1 cellular context compared by ENCODE assay signal in genomic region chr22:37686002-37686982, GRCh38.
TF ChIP-seq lines count a peak whose summit lies in the region.

Gene NOL12, plus strand, starts transcription at chr22:37686343. Its CDS starts 50 bp downstream, at chr22:37686393.

TF ChIP-seq in HepG2, 621 proteins besides CTCF, POLR2A, EP300 and RAD21 (continued from another document and continues in another):
- peak; percentile 69; the same call in 1 of the 2 replicates for TF ChIP-seq ZHX2 (IDR thresholded peaks at IDR 0.05; ENCODE audit: low read depth)
- TF ChIP-seq ZHX2 (CRISPR knock-in tag; IDR thresholded peaks at IDR 0.05; ENCODE audit: borderline replicate concordance) = no peak
- 0 out of 2 replicates have a peak, but pooled peaks have one; percentile 25 for TF ChIP-seq HNRNPL (IDR thresholded peaks at IDR 0.05; ENCODE audit: low read depth, low read length)
- no peak; the same call in 1 of the 2 replicates for TF ChIP-seq HINFP (CRISPR knock-in tag; IDR thresholded peaks at IDR 0.05; ENCODE audit: low read depth)
- no peak for TF ChIP-seq STAG1 (CRISPR knock-in tag; IDR thresholded peaks at IDR 0.05)
- no peak for TF ChIP-seq ZNF646 (CRISPR knock-in tag; IDR thresholded peaks at IDR 0.05)
- TF ChIP-seq ZFP82 (CRISPR knock-in tag; IDR thresholded peaks at IDR 0.05; ENCODE audit: borderline replicate concordance) = no peak
- 0 out of 2 replicates have a peak, but pooled peaks have one; percentile 10 for TF ChIP-seq KDM1A (CRISPR knock-in tag; IDR thresholded peaks at IDR 0.05)
- TF ChIP-seq RCOR2 (CRISPR knock-in tag; IDR thresholded peaks at IDR 0.05) = peak; percentile 59
- TF ChIP-seq ZNF3 (CRISPR knock-in tag; IDR thresholded peaks at IDR 0.05) = no peak
- peak; percentile 9; the same call in 1 of the 2 replicates for TF ChIP-seq ZNF225 (CRISPR knock-in tag; IDR thresholded peaks at IDR 0.05)
- TF ChIP-seq CCDC6 (CRISPR knock-in tag; IDR thresholded peaks at IDR 0.05) = no peak
- peak; percentile 90 for TF ChIP-seq SIN3A (IDR thresholded peaks at IDR 0.05; ENCODE audit: borderline replicate concordance, low read depth, low read length)
- TF ChIP-seq MTA3 (CRISPR knock-in tag; IDR thresholded peaks at IDR 0.05) = no peak
- TF ChIP-seq MZF1 (CRISPR knock-in tag; IDR thresholded peaks at IDR 0.05; ENCODE audit: borderline replicate concordance) = 0 out of 2 replicates have a peak, but pooled peaks have one; percentile 24
- peak; percentile 58; the same call in 1 of the 2 replicates for TF ChIP-seq ZNF782 (CRISPR knock-in tag; IDR thresholded peaks at IDR 0.05; ENCODE audit: borderline replicate concordance)
- peak; percentile 88; the same call in 1 of the 2 replicates for TF ChIP-seq IRF2 (CRISPR knock-in tag; IDR thresholded peaks at IDR 0.05)
- TF ChIP-seq MTERF4 (CRISPR knock-in tag; IDR thresholded peaks at IDR 0.05) = peak; percentile 83; the same call in 1 of the 2 replicates
- no peak for TF ChIP-seq ZFYVE20 (CRISPR knock-in tag; IDR thresholded peaks at IDR 0.05; ENCODE audit: borderline replicate concordance, low read depth)
- TF ChIP-seq NFATC3 (CRISPR knock-in tag; IDR thresholded peaks at IDR 0.05) = peak; percentile 84; the same call in 1 of the 2 replicates
- TF ChIP-seq FOXJ3 (CRISPR knock-in tag; IDR thresholded peaks at IDR 0.05; ENCODE audit: borderline replicate concordance) = 0 out of 2 replicates have a peak, but pooled peaks have one; percentile 37
- TF ChIP-seq MYPOP (CRISPR knock-in tag; IDR thresholded peaks at IDR 0.05) = peak; percentile 23; the same call in 1 of the 2 replicates
- TF ChIP-seq GTF3A (CRISPR knock-in tag; conservative IDR thresholded peaks at IDR 0.05) = 0 out of 2 replicates have a peak, but pooled peaks have one; percentile 47
- peak; percentile 68; the same call in 1 of the 2 replicates for TF ChIP-seq FOXK2 (IDR thresholded peaks at IDR 0.05)
- TF ChIP-seq CHCHD3 (CRISPR knock-in tag; IDR thresholded peaks at IDR 0.05) = no peak
- no peak for TF ChIP-seq SKIL (CRISPR knock-in tag; IDR thresholded peaks at IDR 0.05; ENCODE audit: borderline replicate concordance)
- TF ChIP-seq TOE1 (CRISPR knock-in tag; IDR thresholded peaks at IDR 0.05) = 0 out of 2 replicates have a peak, but pooled peaks have one; percentile 64
- no peak for TF ChIP-seq ZNF383 (CRISPR knock-in tag; IDR thresholded peaks at IDR 0.05; ENCODE audit: borderline replicate concordance)
- no peak for TF ChIP-seq ZNF720 (CRISPR knock-in tag; IDR thresholded peaks at IDR 0.05)
- TF ChIP-seq ZNF121 (CRISPR knock-in tag; IDR thresholded peaks at IDR 0.05) = peak; percentile 86
- TF ChIP-seq ZNF598 (CRISPR knock-in tag; IDR thresholded peaks at IDR 0.05; ENCODE audit: borderline replicate concordance) = peak; percentile 79; the same call in 1 of the 2 replicates
- TF ChIP-seq ZSCAN9 (CRISPR knock-in tag; IDR thresholded peaks at IDR 0.05; ENCODE audit: borderline replicate concordance) = peak; percentile 69; the same call in 1 of the 2 replicates
- TF ChIP-seq ZBED4 (CRISPR knock-in tag; IDR thresholded peaks at IDR 0.05; ENCODE audit: borderline replicate concordance) = peak; percentile 81
- TF ChIP-seq PRPF4 (IDR thresholded peaks at IDR 0.05; ENCODE audit: low read depth, low read length, poor library complexity, severe bottlenecking) = no peak
- peak; percentile 62; the same call in 1 of the 2 replicates for TF ChIP-seq SMAD1 (CRISPR knock-in tag; IDR thresholded peaks at IDR 0.05; ENCODE audit: borderline replicate concordance, low read depth)
- no peak for TF ChIP-seq ZNF672 (CRISPR knock-in tag; IDR thresholded peaks at IDR 0.05)
